ENCODE assay signal across 8 cellular contexts in genomic region chr5:152560508-152561137, GRCh38.
DNase-seq lines count a peak whose midpoint lies in the region; ATAC-seq and TF ChIP-seq lines count a peak whose summit lies in the region.

No MANE protein-coding gene starts in this region.

- H3K4me3 Mint-ChIP-seq in activated CD4-positive, alpha-beta T cell treated with anti-CD3 and anti-CD28 coated beads, Interleukin-2, amount 10 ng/mL, durations not matched to agents 24 days and 14 days, result no peak overlapping the region

- no peak overlapping the region for H3K27ac Mint-ChIP-seq in activated CD4-positive, alpha-beta T cell treated with anti-CD3 and anti-CD28 coated beads, Interleukin-2, amount 10 ng/mL, durations not matched to agents 24 days and 14 days

- H3K9me2 ChIP-seq in HCT116 (ENCODE audit: insufficient read depth), result no peaks in the 10 kb centered on the region

- H3K9ac ChIP-seq in HCT116 (ENCODE audit: low read length), result no peak overlapping the region

- peak; percentile 58 for DNase-seq in activated CD8-positive, alpha-beta memory T cell treated with anti-CD3 and anti-CD28 coated beads, Interleukin-2, amount 50 U/mL, for 48 hours
- DNase-seq in activated CD8-positive, alpha-beta memory T cell treated with anti-CD3 and anti-CD28 coated beads, Interleukin-2, amount 50 U/mL, for 4 hours, result no peak
- DNase-seq in HCT116 (ENCODE audit: low read depth, low spot score) (peak; percentile 18), NCI-H1105 treated with DMSO at 0.1 percent for 48 hours (lab: John Stamatoyannopoulos, UW) (peak; percentile 46), foreskin keratinocyte (peak in 1 of 2 donors; percentile 37), omental fat pad (ENCODE audit: low spot score) (peak; percentile 54)
- DNase-seq in activated CD4-positive, alpha-beta T cell treated with anti-CD3 and anti-CD28 coated beads, Interleukin-2, amount 10 ng/mL, durations not matched to agents 24 days and 14 days, result peak; percentile 74

- no peaks in the 10 kb centered on the region for H3K27me3 ChIP-seq in HCT116 (ENCODE audit: insufficient read depth, low read length)
- H3K27me3 ChIP-seq in foreskin keratinocyte, result no peaks in the 10 kb centered on the region

- no peaks in the 10 kb centered on the region for H3K4me1 Mint-ChIP-seq in activated CD4-positive, alpha-beta T cell treated with anti-CD3 and anti-CD28 coated beads, Interleukin-2, amount 10 ng/mL, durations not matched to agents 24 days and 14 days

- H3K4me1 ChIP-seq in HCT116 (ENCODE audit: control insufficient read depth in 1 of 2, insufficient read depth in 2 of 2, low read length in 2 of 2) (no peaks in the 10 kb centered on the region), foreskin keratinocyte (no peaks in the 10 kb centered on the region)

- BruUV-seq in HCT116 (replicated peaks; lab: Mats Ljungman, UMichigan), result no TSS peak

- H3K27me3 Mint-ChIP-seq in activated CD4-positive, alpha-beta T cell treated with anti-CD3 and anti-CD28 coated beads, Interleukin-2, amount 10 ng/mL, durations not matched to agents 24 days and 14 days, result no peaks in the 10 kb centered on the region

- TF ChIP-seq CTCF in HCT116 (IDR thresholded peaks at IDR 0.05 in 2 of 3, conservative IDR thresholded peaks at IDR 0.05 in 1 of 3; ENCODE audit: borderline replicate concordance in 1 of 3, insufficient read depth in 1 of 3, low read depth in 2 of 3, low read length in 2 of 3), result peak; percentile 16 to 78 (median 66); a peak in 4 of 6 replicates
- peak; percentile 86 for TF ChIP-seq CTCF in foreskin keratinocyte (conservative IDR thresholded peaks at IDR 0.05)
- peak in 1 of 3 donors; percentile 23 for TF ChIP-seq CTCF in omental fat pad (IDR thresholded peaks at IDR 0.05)

- no peak overlapping the region for H3K4me3 ChIP-seq in HCT116 (replicated peaks in 1 of 2; ENCODE audit: low read depth in 1 of 2, low read length in 2 of 2)

- H3K27ac ChIP-seq in HCT116 (ENCODE audit: low read depth, low read length), result no peak overlapping the region
- no peak overlapping the region for H3K27ac ChIP-seq in foreskin keratinocyte

- RAD21 ChIA-PET in HCT116 (lab: Charles Lee; ENCODE audit: low non-redundant PET in 1 of 2, low total read pairs in 2 of 2, uncharacterized antibody in 2 of 2, unreplicated experiment in 2 of 2), result interaction anchor here (0.9 to 1.1 kb wide), 2 partner anchors 1404 kb away, joined by 3 to 4 read pairs; no protein-coding TSS in a partner anchor

- H3K9me3 Mint-ChIP-seq in activated CD4-positive, alpha-beta T cell treated with anti-CD3 and anti-CD28 coated beads, Interleukin-2, amount 10 ng/mL, durations not matched to agents 24 days and 14 days, result no peaks in the 10 kb centered on the region

- H3K36me3 ChIP-seq in HCT116 (ENCODE audit: control insufficient read depth in 1 of 2, insufficient read depth in 2 of 2, low read length in 2 of 2), result no peaks in the 10 kb centered on the region

- no peak overlapping the region for H2AFZ ChIP-seq in HCT116 (ENCODE audit: low read depth, low read length, poor library complexity, severe bottlenecking)

- intact Hi-C loops in HCT116 (cut with micrococcal nuclease), result loop anchor here (1.0 kb wide), 2 partner anchors 866 to 1405 kb away; no protein-coding TSS in a partner anchor
- intact Hi-C loops in activated CD4-positive, alpha-beta T cell treated with anti-CD3 and anti-CD28 coated beads, Interleukin-2, amount 10 ng/mL, durations not matched to agents 24 days and 14 days (cut with micrococcal nuclease), result no loop called here

- TF ChIP-seq RAD21 in HCT116 (IDR thresholded peaks at IDR 0.05; ENCODE audit: low read depth), result peak; percentile 59

- H3K36me3 Mint-ChIP-seq in activated CD4-positive, alpha-beta T cell treated with anti-CD3 and anti-CD28 coated beads, Interleukin-2, amount 10 ng/mL, durations not matched to agents 24 days and 14 days (ENCODE audit: low read depth), result no peaks in the 10 kb centered on the region

- H3K4me2 ChIP-seq in HCT116 (ENCODE audit: low read length), result no peak overlapping the region

- TF ChIP-seq POLR2A in HCT116 (IDR thresholded peaks at IDR 0.05; ENCODE audit: borderline replicate concordance, extremely low read depth, insufficient read depth, insufficient read length), result no peak

- ATAC-seq in HCT116 (peak; percentile 63), foreskin keratinocyte (peak; percentile 79), omental fat pad (ENCODE audit: low FRiP score) (no peak), HG03039 (IDR thresholded peaks at IDR 0.05; ENCODE audit: unreplicated experiment) (no peak)

- H3K9me3 ChIP-seq in HCT116 (ENCODE audit: control insufficient read depth in 1 of 2, insufficient read depth in 1 of 2, low read depth in 1 of 2, low read length in 2 of 2), result no peaks in the 10 kb centered on the region

- no peaks in the 10 kb centered on the region for H4K20me1 ChIP-seq in HCT116 (ENCODE audit: insufficient read depth)

- H3K79me2 ChIP-seq in HCT116 (ENCODE audit: insufficient read depth, low read length), result no peaks in the 10 kb centered on the region

- CTCF ChIA-PET in HCT116 (lab: Charles Lee), result interaction anchor here (1.4 kb wide), 1 partner anchor 1404 kb away, joined by 12 read pairs; no protein-coding TSS in a partner anchor

- POLR2A ChIA-PET in HCT116 (lab: Charles Lee), result no interaction called here

TF ChIP-seq in HCT116, 20 proteins besides CTCF, POLR2A, EP300 and RAD21:
- no peak for TF ChIP-seq MAX (IDR thresholded peaks at IDR 0.05)
- no peak for TF ChIP-seq ZFX (IDR thresholded peaks at IDR 0.05)
- no peak for TF ChIP-seq ZNF274 (IDR thresholded peaks at IDR 0.05; ENCODE audit: low read depth, low read length)
- TF ChIP-seq SRF (IDR thresholded peaks at IDR 0.05; ENCODE audit: low read depth), result no peak
- no peak for TF ChIP-seq EGR1 (IDR thresholded peaks at IDR 0.05; ENCODE audit: low read depth)

Comparison
In these comparisons a context has a peak if more than half of its experiments do, and no peak if none do; other contexts are left out.
1. ATAC-seq: peak in HCT116 (single experiment) and foreskin keratinocyte (single experiment); none in omental fat pad (single experiment) and HG03039 (single experiment).